Comparison of ENCODE assay signal across 17 cellular contexts in genomic region chr7:95904099-95904498, GRCh38.
"Had no signal": no experiment of that assay in that cellular context is flagged by ENCODE, and none has a peak within 500 bp of the region (broad histone marks: within the 10 kb centered on the region; RNA-seq: fewer than 3 reads in every experiment).

No MANE protein-coding gene starts in this region.

- H3K9me3 Mint-ChIP-seq: activated naive CD4-positive, alpha-beta T cell treated with anti-CD3 and anti-CD28 coated beads for 36 hours; activated naive CD8-positive, alpha-beta T cell treated with anti-CD3 and anti-CD28 coated beads, Interleukin-2, amount 50 U/mL, for 24 hours; activated T-helper 2 cell treated with anti-CD3 and anti-CD28 coated beads, Interferon-gamma antibody, Interleukin-2, Interleukin-4, amounts not matched to agents 10 μg/mL and 5 μg/mL and 100 μg/mL, durations not matched to agents 14 hours and 24 hours and 36 hours; effector memory CD8-positive, alpha-beta T cell; neural progenitor cell; stimulated activated effector memory CD8-positive, alpha-beta T cell treated with anti-CD3 and anti-CD28 coated beads, Interleukin-12 subunit alpha, Interleukin-12 subunit beta, amount 100 ng/mL, for 72 hours had no signal

- H3K36me3 Mint-ChIP-seq: neural progenitor cell; stimulated activated effector memory CD8-positive, alpha-beta T cell treated with anti-CD3 and anti-CD28 coated beads, Interleukin-12 subunit alpha, Interleukin-12 subunit beta, amount 100 ng/mL, for 72 hours had no signal

- H3K4me3 Mint-ChIP-seq: activated naive CD4-positive, alpha-beta T cell treated with anti-CD3 and anti-CD28 coated beads for 36 hours; activated naive CD8-positive, alpha-beta T cell treated with anti-CD3 and anti-CD28 coated beads, Interleukin-2, amount 50 U/mL, for 24 hours; effector memory CD8-positive, alpha-beta T cell; neural progenitor cell; stimulated activated effector memory CD8-positive, alpha-beta T cell treated with anti-CD3 and anti-CD28 coated beads, Interleukin-12 subunit alpha, Interleukin-12 subunit beta, amount 100 ng/mL, for 72 hours had no signal

- H3K27ac ChIP-seq: gastrocnemius medialis, heart left ventricle, neural progenitor cell, thyroid gland had no signal

- DNase-seq: activated CD4-positive, alpha-beta T cell treated with anti-CD3 and anti-CD28 coated beads for 1 hour; activated CD4-positive, alpha-beta T cell treated with anti-CD3 and anti-CD28 coated beads, Interleukin-2, amount 50 U/mL, for 48 hours; activated naive CD4-positive, alpha-beta T cell treated with anti-CD3 and anti-CD28 coated beads for 36 hours; activated naive CD8-positive, alpha-beta T cell treated with anti-CD3 and anti-CD28 coated beads, Interleukin-2, amount 50 U/mL, for 24 hours; dermis blood vessel endothelial cell; effector memory CD8-positive, alpha-beta T cell; heart left ventricle; midbrain; stimulated activated CD4-positive, alpha-beta T cell treated with anti-CD3 and anti-CD28 coated beads, Interleukin-12 subunit alpha, Interleukin-12 subunit beta, amount 100 ng/mL, for 4 hours; stimulated activated CD4-positive, alpha-beta T cell treated with anti-CD3 and anti-CD28 coated beads, Interleukin-2, amount 100 ng/mL, for 24 hours; T-helper 9 cell; thyroid gland had no signal

- H3K27me3 ChIP-seq: gastrocnemius medialis, heart left ventricle, neural progenitor cell, thyroid gland had no signal

- H3K4me1 Mint-ChIP-seq: activated naive CD8-positive, alpha-beta T cell treated with anti-CD3 and anti-CD28 coated beads, Interleukin-2, amount 50 U/mL, for 24 hours; stimulated activated effector memory CD8-positive, alpha-beta T cell treated with anti-CD3 and anti-CD28 coated beads, Interleukin-12 subunit alpha, Interleukin-12 subunit beta, amount 100 ng/mL, for 72 hours had no signal

- H3K4me1 ChIP-seq: gastrocnemius medialis, thyroid gland had no signal

- H3K27ac Mint-ChIP-seq: activated naive CD4-positive, alpha-beta T cell treated with anti-CD3 and anti-CD28 coated beads for 36 hours; activated naive CD8-positive, alpha-beta T cell treated with anti-CD3 and anti-CD28 coated beads, Interleukin-2, amount 50 U/mL, for 24 hours; activated T-helper 2 cell treated with anti-CD3 and anti-CD28 coated beads, Interferon-gamma antibody, Interleukin-2, Interleukin-4, amounts not matched to agents 10 μg/mL and 5 μg/mL and 100 μg/mL, durations not matched to agents 14 hours and 24 hours and 36 hours; effector memory CD8-positive, alpha-beta T cell; neural progenitor cell; stimulated activated effector memory CD8-positive, alpha-beta T cell treated with anti-CD3 and anti-CD28 coated beads, Interleukin-12 subunit alpha, Interleukin-12 subunit beta, amount 100 ng/mL, for 72 hours had no signal

- H3K4me3 ChIP-seq: gastrocnemius medialis, heart left ventricle, lung, neural progenitor cell, thyroid gland had no signal

- ATAC-seq: activated naive CD8-positive, alpha-beta T cell treated with anti-CD3 and anti-CD28 coated beads, Interleukin-2, amount 50 U/mL, for 24 hours; effector memory CD8-positive, alpha-beta T cell; gastrocnemius medialis; stimulated activated effector memory CD8-positive, alpha-beta T cell treated with anti-CD3 and anti-CD28 coated beads, Interleukin-12 subunit alpha, Interleukin-12 subunit beta, amount 100 ng/mL, for 72 hours had no signal

- H3K9me3 ChIP-seq: gastrocnemius medialis, heart left ventricle, thyroid gland had no signal

- H3K36me3 ChIP-seq: gastrocnemius medialis, heart left ventricle, neural progenitor cell, thyroid gland had no signal
